ENCODE assay signal across 9 cellular contexts in the genomic region with DNA sequence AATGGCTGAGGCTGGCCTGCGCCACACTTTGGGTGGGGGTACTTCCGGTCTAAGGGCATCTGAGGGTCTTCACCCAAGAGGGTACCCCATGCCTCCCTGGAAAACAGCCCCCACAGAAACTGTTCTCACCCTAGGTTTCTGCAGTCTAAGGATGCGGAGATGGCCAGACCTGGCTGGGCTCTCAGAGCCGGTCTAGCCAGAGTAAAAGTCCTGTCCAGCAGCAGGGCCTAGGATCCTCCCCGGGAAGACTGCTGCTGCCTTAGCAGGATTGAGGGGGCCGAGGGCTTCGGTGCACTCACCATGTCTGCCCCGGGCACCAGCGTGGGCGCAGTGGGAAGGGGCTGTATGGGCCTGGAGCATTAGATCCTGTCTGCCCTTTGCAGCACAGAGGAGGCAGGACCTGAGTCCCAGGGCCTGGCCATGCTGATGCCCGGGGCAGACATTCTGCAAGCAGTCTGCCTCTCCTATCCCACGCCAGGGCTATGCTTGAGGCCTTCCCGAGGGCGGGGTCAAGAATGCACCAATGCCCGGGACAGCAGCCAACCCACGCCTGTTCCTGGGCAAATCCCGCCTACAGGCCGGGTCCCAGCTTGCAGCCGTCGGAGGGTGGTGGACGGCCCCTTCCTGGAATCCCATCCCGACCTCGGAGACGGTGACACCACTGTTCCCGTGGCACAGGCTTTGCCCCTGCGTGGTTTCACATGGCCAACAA. TPM values are rescaled to one million over a fixed set of nuclear protein-coding genes. Genes with fewer than 3 reads are reported as not detected.
DNase-seq lines count a peak whose midpoint lies in the region; ATAC-seq and TF ChIP-seq lines count a peak whose summit lies in the region.
"Had no signal": no experiment of that assay in that cellular context is flagged by ENCODE, and none has a peak within 500 bp of the region (broad histone marks: within the 10 kb centered on the region; RNA-seq: fewer than 3 reads in every experiment).

No MANE protein-coding gene starts in this region.

- intact Hi-C loops in left lung (cut with DNase I), result no loop called here

- peaks cover 0 to 19% of the 10 kb centered on the region in 2 donors for H3K27me3 Mint-ChIP-seq in CD8-positive, alpha-beta memory T cell

- H3K36me3 ChIP-seq in left lung (no peaks in the 10 kb centered on the region), thymus (ENCODE audit: control insufficient read depth, insufficient read depth) (peaks cover 70% of the 10 kb centered on the region)
- H3K36me3 ChIP-seq in CD8-positive, alpha-beta memory T cell (ENCODE audit: insufficient read depth, low read length), result no peaks in the 10 kb centered on the region

- H3K27ac Mint-ChIP-seq in CD8-positive, alpha-beta memory T cell, result no peak overlapping the region

- 63% methylated on average over 26 of the region's 26 CpGs for WGBS in thymus

- ATAC-seq in left lung (peak; percentile 71), HG03045 (IDR thresholded peaks at IDR 0.05; ENCODE audit: unreplicated experiment) (no peak)

- H3K36me3 Mint-ChIP-seq in CD8-positive, alpha-beta memory T cell, result no peaks in the 10 kb centered on the region

- peak; percentile 27 for DNase-seq in HCEC 1CT
- DNase-seq in cerebellum (ENCODE audit: low spot score), result peak; percentile 71
- DNase-seq in left lung, result peak in 1 of 2 donors; percentile 77
- DNase-seq in GM13977 (ENCODE audit: low spot score), result no peak
- DNase-seq in CD8-positive, alpha-beta memory T cell, result no peak
- no peak for DNase-seq in NCI-H748 (lab: John Stamatoyannopoulos, UW; ENCODE audit: unreplicated experiment)

- POLR2A ChIA-PET in CD8-positive, alpha-beta memory T cell (lab: Charles Lee), result no interaction called here

- CTCF ChIA-PET in CD8-positive, alpha-beta memory T cell (lab: Charles Lee), result interaction anchor here (1.7 kb wide), 1 partner anchor 185 kb away, joined by 5 read pairs; no protein-coding TSS in a partner anchor

- no peaks in the 10 kb centered on the region for H3K9me3 ChIP-seq in left lung
- H3K9me3 ChIP-seq in thymus (ENCODE audit: control insufficient read depth), result no peaks in the 10 kb centered on the region
- H3K9me3 ChIP-seq in CD8-positive, alpha-beta memory T cell (ENCODE audit: low read length), result no peaks in the 10 kb centered on the region

- no peaks in the 10 kb centered on the region for H3K9me3 Mint-ChIP-seq in CD8-positive, alpha-beta memory T cell

- H3K27ac ChIP-seq in left lung, result peak overlapping the region; percentile 58 to 66
- peak overlapping the region; percentile 60 for H3K27ac ChIP-seq in thymus (ENCODE audit: low read depth)
- H3K27ac ChIP-seq in CD8-positive, alpha-beta memory T cell (ENCODE audit: low read depth, low read length), result no peak overlapping the region
- H3K27ac ChIP-seq: PC-9 had no signal

- H3K4me3 ChIP-seq in left lung, result no peak overlapping the region
- no peak overlapping the region for H3K4me3 ChIP-seq in thymus (ENCODE audit: low read length)
- no peak overlapping the region for H3K4me3 ChIP-seq in CD8-positive, alpha-beta memory T cell (ENCODE audit: low read length)
- H3K4me3 ChIP-seq: PC-9 had no signal

- peak in 1 of 2 donors; percentile 26 for TF ChIP-seq CTCF in left lung (IDR thresholded peaks at IDR 0.05)
- TF ChIP-seq CTCF in GM13977 (IDR thresholded peaks at IDR 0.05; ENCODE audit: extremely low read depth, insufficient read depth, missing control alignments), result no peak

- H3K27me3 ChIP-seq in left lung (peaks cover 0 to 29% of the 10 kb centered on the region in 2 donors), thymus (ENCODE audit: control insufficient read depth, insufficient read depth) (no peaks in the 10 kb centered on the region)
- peaks cover 4% of the 10 kb centered on the region for H3K27me3 ChIP-seq in CD8-positive, alpha-beta memory T cell (ENCODE audit: insufficient read depth, low read length, poor library complexity, severe bottlenecking)

- H3K4me1 ChIP-seq in left lung, result peaks cover 20 to 49% of the 10 kb centered on the region in 2 donors
- peaks cover 46% of the 10 kb centered on the region for H3K4me1 ChIP-seq in thymus (ENCODE audit: control insufficient read depth, insufficient read depth, low read length)
- H3K4me1 ChIP-seq in CD8-positive, alpha-beta memory T cell (ENCODE audit: insufficient read depth, low read length), result peaks cover 4% of the 10 kb centered on the region

- in situ Hi-C loops in GM13977 (cut with MboI; ENCODE audit: low pct_unique_long_range_greater_than_20kb, low sequenced_read_pairs, unreplicated experiment), result no loop called here

- H3K4me3 Mint-ChIP-seq in CD8-positive, alpha-beta memory T cell, result no peak overlapping the region

- H3K4me1 Mint-ChIP-seq in CD8-positive, alpha-beta memory T cell, result no peaks in the 10 kb centered on the region

RNA-seq across cellular contexts. Expression of a gene that starts 54.7 kb away (rescaled TPM):
- total RNA-seq in cerebellum, result 4.5 TPM
- 10 to 100 TPM in 1 of 2 donors, 1 to 10 TPM in 1; 8.9 to 10.4 TPM for total RNA-seq in left lung
- 19.1 TPM for polyA plus RNA-seq in thymus
- under 1 TPM in 1 of 2 experiments, not detected in 1; 0.22 TPM for total RNA-seq in CD8-positive, alpha-beta memory T cell
- polyA plus RNA-seq in CD8-positive, alpha-beta memory T cell, result not detected

RNA-seq across cellular contexts. Expression of a gene that starts 55.8 kb away (rescaled TPM):
- total RNA-seq in cerebellum (not detected), left lung (not detected)
- polyA plus RNA-seq in thymus, result 0.34 TPM
- total RNA-seq in CD8-positive, alpha-beta memory T cell, result not detected
- not detected for polyA plus RNA-seq in CD8-positive, alpha-beta memory T cell
- total RNA-seq: PC-9 had no signal

Comparison
In these comparisons a context has a peak if more than half of its experiments do, and no peak if none do; other contexts are left out.
1. DNase-seq: peak in HCEC 1CT (single experiment) and cerebellum (single experiment); none in GM13977 (single experiment), CD8-positive, alpha-beta memory T cell (0 of 5) and NCI-H748 (single experiment).